ENCODE assay signal across 1 cellular context in genomic region chr5:144249755-144250464, GRCh38.
TF ChIP-seq lines count a peak whose summit lies in the region.

No MANE protein-coding gene starts in this region.

TF ChIP-seq in H1, 55 proteins besides CTCF, POLR2A, EP300 and RAD21 (continued from another document):
- TF ChIP-seq CHD7 (IDR thresholded peaks at IDR 0.05; ENCODE audit: insufficient replicate concordance, low read length) = no peak
- no peak for TF ChIP-seq TCF12 (IDR thresholded peaks at IDR 0.05; ENCODE audit: low read depth, low read length)
- no peak for TF ChIP-seq CREB1 (IDR thresholded peaks at IDR 0.05)
- TF ChIP-seq TBP (IDR thresholded peaks at IDR 0.05; ENCODE audit: low read depth, low read length) = no peak
- no peak for TF ChIP-seq TAF7 (optimal IDR thresholded peaks at IDR 0.05; ENCODE audit: borderline replicate concordance, low read depth, low read length)
- TF ChIP-seq CHD1 (IDR thresholded peaks at IDR 0.05; ENCODE audit: low read depth, low read length) = no peak
